Comparison of ENCODE assay signal across 23 cellular contexts in the genomic region with DNA sequence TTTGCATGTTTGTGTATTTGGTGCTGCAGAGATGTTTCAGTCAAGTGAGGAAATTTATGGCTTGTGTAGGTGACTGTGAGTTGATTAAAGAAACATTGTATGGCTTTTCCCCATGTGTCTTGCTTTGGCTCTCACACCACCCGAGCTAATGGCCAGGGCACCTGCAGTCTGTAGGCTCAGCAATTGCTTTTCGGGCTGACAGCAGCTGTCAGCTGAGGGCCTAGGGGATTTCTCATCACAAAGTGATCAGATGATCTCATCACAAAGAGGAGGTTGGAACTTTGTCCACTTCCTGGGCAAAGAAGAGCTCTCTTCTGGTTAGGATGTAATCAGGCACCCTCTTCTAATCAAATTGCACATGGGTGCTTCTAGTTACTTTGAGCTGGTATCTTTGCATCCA.
"Had no signal": no experiment of that assay in that cellular context is flagged by ENCODE, and none has a peak within 500 bp of the region (broad histone marks: within the 10 kb centered on the region; RNA-seq: fewer than 3 reads in every experiment).

No MANE protein-coding gene starts in this region.

- ATAC-seq: activated T-cell treated with anti-CD3 and anti-CD28 coated beads, Interleukin-2, amount 50 U/mL, for 72 hours; body of pancreas; naive thymus-derived CD8-positive, alpha-beta T cell had no signal

- H3K4me3 ChIP-seq: body of pancreas, left ventricle myocardium inferior, right atrium auricular region, skin epidermis, tibial artery had no signal

- H3K4me1 ChIP-seq: body of pancreas, left ventricle myocardium inferior, right atrium auricular region, tibial artery had no signal

- H3K4me3 Mint-ChIP-seq: activated B cell treated with CpG ODN at 0.5 μM for 24 hours; activated CD4-positive, alpha-beta T cell treated with anti-CD3 and anti-CD28 coated beads, Interleukin-2, amount 10 ng/mL, durations not matched to agents 24 days and 14 days; activated naive CD8-positive, alpha-beta T cell treated with anti-CD3 and anti-CD28 coated beads for 36 hours; activated T-cell treated with anti-CD3 and anti-CD28 coated beads, Interleukin-2, amount 50 U/mL, for 72 hours; central memory CD8-positive, alpha-beta T cell; naive thymus-derived CD8-positive, alpha-beta T cell had no signal

- H3K9me3 Mint-ChIP-seq: activated CD4-positive, alpha-beta T cell treated with anti-CD3 and anti-CD28 coated beads, Interleukin-2, amount 10 ng/mL, durations not matched to agents 24 days and 14 days; activated T-cell treated with anti-CD3 and anti-CD28 coated beads, Interleukin-2, amount 50 U/mL, for 72 hours; central memory CD8-positive, alpha-beta T cell had no signal

- H3K36me3 Mint-ChIP-seq: activated naive CD8-positive, alpha-beta T cell treated with anti-CD3 and anti-CD28 coated beads for 36 hours; naive thymus-derived CD8-positive, alpha-beta T cell had no signal

- H3K27me3 ChIP-seq: body of pancreas, neutrophil, right atrium auricular region, tibial artery had no signal

- H3K27ac Mint-ChIP-seq: activated B cell treated with CpG ODN at 0.5 μM for 24 hours; activated CD4-positive, alpha-beta T cell treated with anti-CD3 and anti-CD28 coated beads, Interleukin-2, amount 10 ng/mL, durations not matched to agents 24 days and 14 days; activated naive CD8-positive, alpha-beta T cell treated with anti-CD3 and anti-CD28 coated beads for 36 hours; activated T-cell treated with anti-CD3 and anti-CD28 coated beads, Interleukin-2, amount 50 U/mL, for 72 hours; naive thymus-derived CD8-positive, alpha-beta T cell had no signal

- H3K36me3 ChIP-seq: left ventricle myocardium inferior, neutrophil, right atrium auricular region, tibial artery had no signal

- H3K9me3 ChIP-seq: body of pancreas, neutrophil, right atrium auricular region, tibial artery had no signal

- H3K27ac ChIP-seq: body of pancreas, left ventricle myocardium inferior, neutrophil, right atrium auricular region, skin epidermis, tibial artery had no signal

- H3K4me1 Mint-ChIP-seq: activated B cell treated with CpG ODN at 0.5 μM for 24 hours; activated CD4-positive, alpha-beta T cell treated with anti-CD3 and anti-CD28 coated beads, Interleukin-2, amount 10 ng/mL, durations not matched to agents 24 days and 14 days; activated naive CD8-positive, alpha-beta T cell treated with anti-CD3 and anti-CD28 coated beads for 36 hours; central memory CD8-positive, alpha-beta T cell; naive thymus-derived CD8-positive, alpha-beta T cell had no signal

- DNase-seq: activated B cell treated with CpG ODN at 0.5 μM for 24 hours; activated CD4-positive, alpha-beta T cell treated with anti-CD3 and anti-CD28 coated beads, Interleukin-2, amount 10 ng/mL, durations not matched to agents 24 days and 14 days; activated CD8-positive, alpha-beta memory T cell treated with anti-CD3 and anti-CD28 coated beads, Interleukin-2, amount 50 U/mL, for 48 hours; activated gamma-delta T cell; activated naive CD8-positive, alpha-beta T cell treated with anti-CD3 and anti-CD28 coated beads for 36 hours; activated T-cell treated with anti-CD3 and anti-CD28 coated beads, Interleukin-2, amount 50 U/mL, for 72 hours; amygdala; body of pancreas; cortex of kidney; effector CD4-positive, alpha-beta T cell; foreskin fibroblast; hypothalamus; kidney; left ventricle myocardium inferior; naive thymus-derived CD8-positive, alpha-beta T cell; stimulated activated CD4-positive, alpha-beta T cell treated with anti-CD3 and anti-CD28 coated beads, Interleukin-15, amount 100 ng/mL, for 24 hours; stimulated activated CD4-positive, alpha-beta T cell treated with anti-CD3 and anti-CD28 coated beads, Interleukin-4, amount 100 ng/mL, for 24 hours; stimulated activated naive CD4-positive, alpha-beta T cell; tibial artery had no signal

- H3K27me3 Mint-ChIP-seq: activated B cell treated with CpG ODN at 0.5 μM for 24 hours; activated CD4-positive, alpha-beta T cell treated with anti-CD3 and anti-CD28 coated beads, Interleukin-2, amount 10 ng/mL, durations not matched to agents 24 days and 14 days; central memory CD8-positive, alpha-beta T cell; naive thymus-derived CD8-positive, alpha-beta T cell had no signal
